16 cellular contexts compared by ENCODE assay signal in the genomic region with DNA sequence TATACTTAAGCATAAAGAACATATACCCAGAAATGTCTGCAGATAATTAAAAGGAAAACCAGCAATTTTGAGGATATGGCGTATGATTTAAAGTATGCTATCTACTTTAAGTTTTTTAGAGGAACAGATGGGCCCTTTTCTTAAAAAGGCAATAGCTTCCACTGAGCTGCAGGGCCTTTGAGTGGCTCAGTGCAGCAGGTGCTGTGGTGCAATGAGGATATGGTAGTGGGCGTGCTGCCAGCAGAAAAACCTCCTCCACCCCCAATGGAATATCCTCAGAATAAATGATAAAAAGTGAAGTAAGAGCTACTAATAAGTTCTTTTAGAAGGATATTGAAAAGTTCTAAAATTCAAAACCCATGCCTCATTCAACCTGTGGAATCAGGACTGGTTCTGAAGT.
A peak's percentile ranks its signal among the peaks of the same experiment; 100 is the strongest.
DNase-seq lines count a peak whose midpoint lies in the region; ATAC-seq, FAIRE-seq and TF ChIP-seq lines count a peak whose summit lies in the region.
"Had no signal": no experiment of that assay in that cellular context is flagged by ENCODE, and none has a peak within 500 bp of the region (broad histone marks: within the 10 kb centered on the region; RNA-seq: fewer than 3 reads in every experiment).

No MANE protein-coding gene starts in this region.

- DNase-seq in DMS 273 treated with DMSO at 0.1 percent for 48 hours (lab: John Stamatoyannopoulos, UW) (peak; percentile 86), NCI-H128 (lab: John Stamatoyannopoulos, UW; ENCODE audit: unreplicated experiment) (peak; percentile 49), NCI-H345 treated with DMSO at 0.1 percent for 48 hours (lab: John Stamatoyannopoulos, UW; ENCODE audit: unreplicated experiment) (peak; percentile 53), choroid plexus epithelial cell (ENCODE audit: low read depth) (peak; percentile 28), SW480 (ENCODE audit: low spot score) (no peak), H54 (ENCODE audit: insufficient read length, low spot score) (no peak), upper lobe of right lung (no peak)
- DNase-seq: activated naive CD8-positive, alpha-beta T cell treated with anti-CD3 and anti-CD28 coated beads for 36 hours; body of pancreas; CD4-positive, alpha-beta memory T cell; GOT3; KG1; NCI-H1048; stimulated activated CD4-positive, alpha-beta T cell treated with anti-CD3 and anti-CD28 coated beads, Interleukin-12 subunit alpha, Interleukin-12 subunit beta, amount 100 ng/mL, for 4 hours had no signal

- no peaks in the 10 kb centered on the region for H3K36me3 ChIP-seq in upper lobe of right lung
- H3K36me3 ChIP-seq: suprapubic skin had no signal

- H3K9me3 ChIP-seq in upper lobe of right lung = no peaks in the 10 kb centered on the region
- H3K9me3 ChIP-seq: body of pancreas, suprapubic skin had no signal

- H3K27ac ChIP-seq in upper lobe of right lung = no peak overlapping the region
- H3K27ac ChIP-seq: body of pancreas, suprapubic skin had no signal

- FAIRE-seq in H54 (lab: Jason Lieb, UNC) = no peak

- ATAC-seq in GM19452 (IDR thresholded peaks at IDR 0.05; ENCODE audit: unreplicated experiment) (no peak), upper lobe of right lung (no peak)
- ATAC-seq: body of pancreas had no signal

- TF ChIP-seq POLR2A in H54 (IDR thresholded peaks at IDR 0.05; ENCODE audit: low read depth, low read length) = no peak

- intact Hi-C loops in upper lobe of right lung (cut with DNase I) = no loop called here

- no peaks in the 10 kb centered on the region for H3K27me3 ChIP-seq in upper lobe of right lung
- H3K27me3 ChIP-seq: body of pancreas, suprapubic skin had no signal

- TF ChIP-seq CTCF in choroid plexus epithelial cell (conservative IDR thresholded peaks at IDR 0.05; ENCODE audit: low read depth, low read length) = no peak
- no peak for TF ChIP-seq CTCF in upper lobe of right lung (IDR thresholded peaks at IDR 0.05)

- H3K4me1 ChIP-seq in upper lobe of right lung = no peaks in the 10 kb centered on the region
- H3K4me1 ChIP-seq: body of pancreas, suprapubic skin had no signal

- H3K4me3 ChIP-seq in choroid plexus epithelial cell (ENCODE audit: low read depth, low read length) (no peak overlapping the region), upper lobe of right lung (no peak overlapping the region)
- H3K4me3 ChIP-seq: body of pancreas, suprapubic skin had no signal

Comparison
In these comparisons a context has a peak if more than half of its experiments do, and no peak if none do; other contexts are left out.
1. DNase-seq: peak in DMS 273 treated with DMSO at 0.1 percent for 48 hours (single experiment), NCI-H128 (single experiment), NCI-H345 treated with DMSO at 0.1 percent for 48 hours (single experiment) and choroid plexus epithelial cell (single experiment); none in SW480 (single experiment), H54 (single experiment) and upper lobe of right lung (single experiment).